ENCODE assay signal across 8 cellular contexts in the genomic region with DNA sequence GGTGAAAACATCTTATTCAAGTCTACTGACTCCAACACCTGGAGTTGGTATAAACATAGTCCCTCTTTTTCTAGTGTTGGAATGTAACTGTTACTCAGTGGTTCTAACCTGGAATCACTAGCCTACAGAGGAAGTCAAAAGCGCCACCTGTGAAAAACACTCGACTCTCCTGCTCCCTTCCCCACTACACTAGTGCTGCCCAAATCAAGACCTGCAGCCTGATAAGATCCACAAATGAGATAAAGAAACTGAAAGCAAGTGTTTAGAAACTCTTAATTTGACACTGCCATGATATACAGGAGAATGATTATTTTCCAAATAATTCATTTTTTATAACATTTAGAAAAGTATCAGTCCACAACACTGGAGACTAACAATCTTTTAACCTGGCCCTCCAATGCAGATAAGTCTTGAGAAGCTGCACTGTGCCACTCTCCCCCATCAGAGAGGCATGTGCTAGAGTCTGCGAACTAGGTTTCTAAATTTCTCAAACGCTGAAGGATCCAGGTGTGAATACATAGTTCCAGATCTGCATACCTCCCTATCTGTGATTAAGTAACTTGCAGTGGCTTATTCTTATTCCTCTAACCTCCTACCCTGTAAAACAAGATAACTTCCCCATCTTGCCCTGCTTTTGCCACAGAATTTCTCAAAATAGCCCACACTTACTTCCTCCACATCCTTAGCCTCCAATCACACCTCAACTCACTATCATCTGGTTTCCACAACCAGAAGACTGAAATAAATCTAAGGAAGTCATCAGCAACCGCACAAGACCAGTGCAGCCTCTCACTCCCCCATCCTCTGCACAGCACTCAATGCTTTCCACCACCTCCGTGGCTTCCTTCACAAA.
DNase-seq lines count a peak whose midpoint lies in the region; ATAC-seq and TF ChIP-seq lines count a peak whose summit lies in the region.
"Had no signal": no experiment of that assay in that cellular context is flagged by ENCODE, and none has a peak within 500 bp of the region (broad histone marks: within the 10 kb centered on the region; RNA-seq: fewer than 3 reads in every experiment).

No MANE protein-coding gene starts in this region.

- no peak overlapping the region for H3K27ac ChIP-seq in tibial artery

- H3K4me3 Mint-ChIP-seq in natural killer cell treated with Interleukin-12 subunit alpha and Interleukin-12 subunit beta and Interleukin-15 and Interleukin-18, amount 100 ng/mL, for 72 hours: peak overlapping the region; percentile 72

- H3K36me3 ChIP-seq in tibial artery: peaks cover 2 to 13% (median 7%) of the 10 kb centered on the region in 3 donors

- POLR2A ChIA-PET in HEK293T (lab: Yijun Ruan, JAX): no interaction called here

- H3K27me3 ChIP-seq in tibial artery: no peaks in the 10 kb centered on the region

- H3K27me3 Mint-ChIP-seq in natural killer cell treated with Interleukin-12 subunit alpha and Interleukin-12 subunit beta and Interleukin-15 and Interleukin-18, amount 100 ng/mL, for 72 hours: no peaks in the 10 kb centered on the region

- H3K4me1 ChIP-seq in tibial artery: no peaks in the 10 kb centered on the region

- no peaks in the 10 kb centered on the region for H3K9me3 Mint-ChIP-seq in natural killer cell treated with Interleukin-12 subunit alpha and Interleukin-12 subunit beta and Interleukin-15 and Interleukin-18, amount 100 ng/mL, for 72 hours

- TF ChIP-seq CTCF in tibial artery (IDR thresholded peaks at IDR 0.05): no peak

- ATAC-seq in GM19025 (IDR thresholded peaks at IDR 0.05; ENCODE audit: low read depth, unreplicated experiment) (peak; percentile 38), HG02852 (IDR thresholded peaks at IDR 0.05; ENCODE audit: unreplicated experiment) (peak; percentile 58)
- peak; percentile 82 for ATAC-seq in natural killer cell treated with Interleukin-12 subunit alpha and Interleukin-12 subunit beta and Interleukin-15 and Interleukin-18, amount 100 ng/mL, for 72 hours

- DNase-seq in SIG-M5 (lab: John Stamatoyannopoulos, UW): peak; percentile 93
- DNase-seq in natural killer cell treated with Interleukin-12 subunit alpha and Interleukin-12 subunit beta and Interleukin-15 and Interleukin-18, amount 100 ng/mL, for 72 hours (ENCODE audit: low spot score): no peak
- DNase-seq in HEK293T (ENCODE audit: extremely low spot score): no peak
- no peak for DNase-seq in tibial artery
- DNase-seq in SHP77 treated with DMSO at 0.1 percent for 48 hours (lab: John Stamatoyannopoulos, UW): no peak
- DNase-seq: left cardiac atrium had no signal

- peaks cover 31 to 39% of the 10 kb centered on the region in 2 donors for H3K4me1 Mint-ChIP-seq in natural killer cell treated with Interleukin-12 subunit alpha and Interleukin-12 subunit beta and Interleukin-15 and Interleukin-18, amount 100 ng/mL, for 72 hours (ENCODE audit: low read depth in 2 of 2)

- H3K36me3 Mint-ChIP-seq in natural killer cell treated with Interleukin-12 subunit alpha and Interleukin-12 subunit beta and Interleukin-15 and Interleukin-18, amount 100 ng/mL, for 72 hours: peaks cover 5% of the 10 kb centered on the region

- H3K4me3 ChIP-seq in tibial artery: no peak overlapping the region

- intact Hi-C loops in tibial artery (cut with DNase I; ENCODE audit: low total_unique reads): no loop called here

- CTCF ChIA-PET in HEK293T (lab: Yijun Ruan, JAX): no interaction called here

- no peaks in the 10 kb centered on the region for H3K9me3 ChIP-seq in tibial artery

- peak overlapping the region; percentile 38 to 64 for H3K27ac Mint-ChIP-seq in natural killer cell treated with Interleukin-12 subunit alpha and Interleukin-12 subunit beta and Interleukin-15 and Interleukin-18, amount 100 ng/mL, for 72 hours

TF ChIP-seq in HEK293T, 16 proteins besides CTCF, POLR2A, EP300 and RAD21:
- TF ChIP-seq FOXM1 (IDR thresholded peaks at IDR 0.05; ENCODE audit: borderline replicate concordance) (no peak), CTBP1 (IDR thresholded peaks at IDR 0.05; ENCODE audit: borderline replicate concordance) (no peak), BHLHE40 (IDR thresholded peaks at IDR 0.05; ENCODE audit: borderline replicate concordance) (no peak), SP1 (IDR thresholded peaks at IDR 0.05) (no peak), L3MBTL2 (conservative IDR thresholded peaks at IDR 0.05) (no peak), FOXA1 (IDR thresholded peaks at IDR 0.05) (no peak), FOXK2 (IDR thresholded peaks at IDR 0.05) (no peak), HDGF (IDR thresholded peaks at IDR 0.05; ENCODE audit: borderline replicate concordance) (no peak)
TF ChIP-seq in HEK293T: peak in this region for 0.
